ENCODE assay signal across 1 cellular context in the genomic region with DNA sequence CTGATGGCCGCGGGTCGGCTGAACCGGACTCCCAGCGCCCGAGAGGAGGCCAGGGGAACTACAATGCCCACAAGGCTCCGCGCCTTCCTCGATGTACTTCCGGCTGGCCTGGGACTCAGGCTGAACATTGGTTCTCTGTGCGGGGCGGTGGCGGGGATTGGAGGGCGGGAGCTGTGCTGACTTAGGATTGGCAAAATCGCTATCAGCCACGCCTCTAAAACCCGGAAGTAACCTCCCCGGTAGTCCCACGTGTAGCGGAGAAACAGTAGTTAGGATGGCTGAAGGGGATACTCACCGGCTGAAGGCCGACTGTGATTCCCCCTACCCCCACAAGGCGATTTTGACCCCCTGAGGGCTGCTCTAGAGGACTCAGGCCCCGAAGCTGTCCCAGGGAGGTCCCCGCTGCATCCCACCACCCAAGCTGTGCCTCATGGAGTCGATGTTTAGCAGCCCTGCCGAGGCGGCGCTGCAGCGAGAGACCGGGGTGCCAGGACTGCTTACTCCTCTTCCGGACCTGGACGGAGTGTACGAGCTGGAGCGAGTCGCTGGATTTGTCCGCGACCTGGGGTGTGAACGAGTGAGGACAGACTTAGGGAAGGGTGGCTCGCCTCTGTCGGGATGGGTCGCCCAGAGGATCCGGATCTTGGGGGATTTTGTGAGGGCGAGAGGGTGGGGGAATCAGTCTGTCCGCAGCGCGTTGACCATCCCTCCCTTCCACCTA.
TF ChIP-seq lines count a peak whose summit lies in the region.

A gene with protein sequence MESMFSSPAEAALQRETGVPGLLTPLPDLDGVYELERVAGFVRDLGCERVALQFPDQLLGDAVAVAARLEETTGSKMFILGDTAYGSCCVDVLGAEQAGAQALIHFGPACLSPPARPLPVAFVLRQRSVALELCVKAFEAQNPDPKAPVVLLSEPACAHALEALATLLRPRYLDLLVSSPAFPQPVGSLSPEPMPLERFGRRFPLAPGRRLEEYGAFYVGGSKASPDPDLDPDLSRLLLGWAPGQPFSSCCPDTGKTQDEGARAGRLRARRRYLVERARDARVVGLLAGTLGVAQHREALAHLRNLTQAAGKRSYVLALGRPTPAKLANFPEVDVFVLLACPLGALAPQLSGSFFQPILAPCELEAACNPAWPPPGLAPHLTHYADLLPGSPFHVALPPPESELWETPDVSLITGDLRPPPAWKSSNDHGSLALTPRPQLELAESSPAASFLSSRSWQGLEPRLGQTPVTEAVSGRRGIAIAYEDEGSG (plus strand): TSS at position 265 of the 721 bp plus-strand sequence. CDS start 166 bp downstream, at position 431.

TF ChIP-seq in HEK293, 187 proteins besides CTCF, POLR2A, EP300 and RAD21 (continued from another document):
- TF ChIP-seq INSM2 (tag by site-specific recombination; IDR thresholded peaks at IDR 0.05) (no peak), OSR2 (tag by site-specific recombination; IDR thresholded peaks at IDR 0.05) (0 out of 2 replicates have a peak, but pooled peaks have one; percentile 27), ZNF692 (tag by site-specific recombination; IDR thresholded peaks at IDR 0.05) (no peak), ZFP69B (tag by site-specific recombination; IDR thresholded peaks at IDR 0.05) (no peak), ZNF341 (tag by site-specific recombination; IDR thresholded peaks at IDR 0.05; ENCODE audit: low read depth) (no peak), ZSCAN23 (tag by site-specific recombination; IDR thresholded peaks at IDR 0.05) (no peak), ZNF10 (tag by site-specific recombination; IDR thresholded peaks at IDR 0.05) (no peak), IKZF3 (tag by site-specific recombination; IDR thresholded peaks at IDR 0.05) (no peak), ZNF155 (tag by site-specific recombination; IDR thresholded peaks at IDR 0.05) (no peak), ZNF544 (tag by site-specific recombination; IDR thresholded peaks at IDR 0.05) (no peak), TRIM28 (IDR thresholded peaks at IDR 0.05; ENCODE audit: borderline replicate concordance, low read length) (no peak), PRDM1 (tag by site-specific recombination; IDR thresholded peaks at IDR 0.05) (no peak), ZNF169 (tag by site-specific recombination; IDR thresholded peaks at IDR 0.05) (no peak), BCL11A (tag by site-specific recombination; IDR thresholded peaks at IDR 0.05; ENCODE audit: low read depth) (no peak), ZNF514 (tag by site-specific recombination; IDR thresholded peaks at IDR 0.05) (no peak), ZNF555 (tag by site-specific recombination; conservative IDR thresholded peaks at IDR 0.05) (no peak), ZFP41 (tag by site-specific recombination; IDR thresholded peaks at IDR 0.05; ENCODE audit: borderline replicate concordance) (no peak), YY1 (tag by site-specific recombination; IDR thresholded peaks at IDR 0.05) (0 out of 2 replicates have a peak, but pooled peaks have one; percentile 9), BCL6B (tag by site-specific recombination; IDR thresholded peaks at IDR 0.05) (peak; percentile 99), ZFHX2 (tag by site-specific recombination; conservative IDR thresholded peaks at IDR 0.05) (no peak), ZNF76 (tag by site-specific recombination; IDR thresholded peaks at IDR 0.05; ENCODE audit: borderline replicate concordance, low read depth) (peak; percentile 94), KLF1 (tag by site-specific recombination; IDR thresholded peaks at IDR 0.05) (no peak), ZNF548 (tag by site-specific recombination; IDR thresholded peaks at IDR 0.05) (no peak), ZSCAN16 (tag by site-specific recombination; IDR thresholded peaks at IDR 0.05) (no peak), ZIC2 (tag by site-specific recombination; IDR thresholded peaks at IDR 0.05) (peak; percentile 9; the same call in 1 of the 2 replicates), ZNF16 (tag by site-specific recombination; IDR thresholded peaks at IDR 0.05; ENCODE audit: low read depth) (no peak), ZNF660 (tag by site-specific recombination; IDR thresholded peaks at IDR 0.05) (peak; percentile 56; the same call in 1 of the 2 replicates), ZNF530 (tag by site-specific recombination; IDR thresholded peaks at IDR 0.05; ENCODE audit: low read depth) (no peak), ZNF324 (tag by site-specific recombination; IDR thresholded peaks at IDR 0.05) (no peak), GLIS1 (tag by site-specific recombination; IDR thresholded peaks at IDR 0.05) (peak; percentile 72), HOXC10 (CRISPR knock-in tag; IDR thresholded peaks at IDR 0.05) (no peak), ZNF335 (tag by site-specific recombination; conservative IDR thresholded peaks at IDR 0.05) (peak; percentile 53), ZNF670 (tag by site-specific recombination; IDR thresholded peaks at IDR 0.05; ENCODE audit: low read depth) (no peak), ZNF48 (tag by site-specific recombination; IDR thresholded peaks at IDR 0.05) (no peak), RBAK (tag by site-specific recombination; IDR thresholded peaks at IDR 0.05) (no peak), PRDM10 (tag by site-specific recombination; IDR thresholded peaks at IDR 0.05) (no peak), ZNF791 (tag by site-specific recombination; IDR thresholded peaks at IDR 0.05) (no peak), ZNF18 (tag by site-specific recombination; IDR thresholded peaks at IDR 0.05) (no peak), ZNF121 (tag by site-specific recombination; IDR thresholded peaks at IDR 0.05) (no peak), ZNF707 (tag by site-specific recombination; IDR thresholded peaks at IDR 0.05) (no peak), KLF9 (tag by site-specific recombination; IDR thresholded peaks at IDR 0.05; ENCODE audit: low read depth) (no peak), SALL2 (tag by site-specific recombination; IDR thresholded peaks at IDR 0.05; ENCODE audit: borderline replicate concordance) (no peak), KLF7 (tag by site-specific recombination; IDR thresholded peaks at IDR 0.05; ENCODE audit: borderline replicate concordance) (no peak), KLF16 (tag by site-specific recombination; IDR thresholded peaks at IDR 0.05) (0 out of 2 replicates have a peak, but pooled peaks have one; percentile 48), KLF17 (tag by site-specific recombination; IDR thresholded peaks at IDR 0.05) (no peak), ZNF600 (tag by site-specific recombination; IDR thresholded peaks at IDR 0.05) (no peak), ZNF366 (tag by site-specific recombination; conservative IDR thresholded peaks at IDR 0.05) (no peak)
- TF ChIP-seq, protein P1, sequence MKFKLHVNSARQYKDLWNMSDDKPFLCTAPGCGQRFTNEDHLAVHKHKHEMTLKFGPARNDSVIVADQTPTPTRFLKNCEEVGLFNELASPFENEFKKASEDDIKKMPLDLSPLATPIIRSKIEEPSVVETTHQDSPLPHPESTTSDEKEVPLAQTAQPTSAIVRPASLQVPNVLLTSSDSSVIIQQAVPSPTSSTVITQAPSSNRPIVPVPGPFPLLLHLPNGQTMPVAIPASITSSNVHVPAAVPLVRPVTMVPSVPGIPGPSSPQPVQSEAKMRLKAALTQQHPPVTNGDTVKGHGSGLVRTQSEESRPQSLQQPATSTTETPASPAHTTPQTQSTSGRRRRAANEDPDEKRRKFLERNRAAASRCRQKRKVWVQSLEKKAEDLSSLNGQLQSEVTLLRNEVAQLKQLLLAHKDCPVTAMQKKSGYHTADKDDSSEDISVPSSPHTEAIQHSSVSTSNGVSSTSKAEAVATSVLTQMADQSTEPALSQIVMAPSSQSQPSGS (tag by site-specific recombination; IDR thresholded peaks at IDR 0.05; ENCODE audit: low read depth), result no peak
- TF ChIP-seq, protein P2, sequence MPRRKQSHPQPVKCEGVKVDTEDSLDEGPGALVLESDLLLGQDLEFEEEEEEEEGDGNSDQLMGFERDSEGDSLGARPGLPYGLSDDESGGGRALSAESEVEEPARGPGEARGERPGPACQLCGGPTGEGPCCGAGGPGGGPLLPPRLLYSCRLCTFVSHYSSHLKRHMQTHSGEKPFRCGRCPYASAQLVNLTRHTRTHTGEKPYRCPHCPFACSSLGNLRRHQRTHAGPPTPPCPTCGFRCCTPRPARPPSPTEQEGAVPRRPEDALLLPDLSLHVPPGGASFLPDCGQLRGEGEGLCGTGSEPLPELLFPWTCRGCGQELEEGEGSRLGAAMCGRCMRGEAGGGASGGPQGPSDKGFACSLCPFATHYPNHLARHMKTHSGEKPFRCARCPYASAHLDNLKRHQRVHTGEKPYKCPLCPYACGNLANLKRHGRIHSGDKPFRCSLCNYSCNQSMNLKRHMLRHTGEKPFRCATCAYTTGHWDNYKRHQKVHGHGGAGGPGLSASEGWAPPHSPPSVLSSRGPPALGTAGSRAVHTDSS (tag by site-specific recombination; IDR thresholded peaks at IDR 0.05), result no peak
- TF ChIP-seq, protein P3, sequence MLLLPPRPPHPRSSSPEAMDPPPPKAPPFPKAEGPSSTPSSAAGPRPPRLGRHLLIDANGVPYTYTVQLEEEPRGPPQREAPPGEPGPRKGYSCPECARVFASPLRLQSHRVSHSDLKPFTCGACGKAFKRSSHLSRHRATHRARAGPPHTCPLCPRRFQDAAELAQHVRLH (tag by site-specific recombination; IDR thresholded peaks at IDR 0.05), result no peak
